ENCODE assay signal across 1 cellular context in genomic region chr2:31137211-31138036, GRCh38.
TF ChIP-seq lines count a peak whose summit lies in the region.

No MANE protein-coding gene starts in this region.

TF ChIP-seq in HCT116, 20 proteins besides CTCF, POLR2A, EP300 and RAD21 (continued from another document):
- TF ChIP-seq ATF3 (IDR thresholded peaks at IDR 0.05) (no peak), ZFX (IDR thresholded peaks at IDR 0.05) (peak; percentile 70), EZH2phosphoT487 (IDR thresholded peaks at IDR 0.05; ENCODE audit: borderline replicate concordance) (no peak), POLR2AphosphoS5 (IDR thresholded peaks at IDR 0.05; ENCODE audit: low read depth, low read length) (no peak), ZNF274 (IDR thresholded peaks at IDR 0.05; ENCODE audit: low read depth, low read length) (no peak), SP1 (IDR thresholded peaks at IDR 0.05; ENCODE audit: low read depth) (no peak)
